ENCODE assay signal across 8 cellular contexts in genomic region chr2:63049291-63050185, GRCh38. TPM values are rescaled to one million over a fixed set of nuclear protein-coding genes. Genes with fewer than 3 reads are reported as not detected.
DNase-seq lines count a peak whose midpoint lies in the region; ATAC-seq and TF ChIP-seq lines count a peak whose summit lies in the region.

No MANE protein-coding gene starts in this region.

- peak overlapping the region; percentile 87 to 96 (median 89) for H3K4me3 Mint-ChIP-seq in CD4-positive, CD25-positive, alpha-beta regulatory T cell
- H3K4me3 Mint-ChIP-seq in activated T-helper 1 cell treated with anti-CD3 and anti-CD28 coated beads, Interleukin-12 subunit alpha, Interleukin-12 subunit beta, Interleukin-2, Interleukin-4 antibody, amounts not matched to agents 30 ng/mL and 10 ng/mL and 1 ng/mL, durations not matched to agents 14 hours and 24 hours and 36 hours, result peak overlapping the region; percentile 85

- H3K9me3 Mint-ChIP-seq in CD4-positive, CD25-positive, alpha-beta regulatory T cell, result peaks cover 0 to 2% (median 0%) of the 10 kb centered on the region in 7 donors
- H3K9me3 Mint-ChIP-seq in activated T-helper 1 cell treated with anti-CD3 and anti-CD28 coated beads, Interleukin-12 subunit alpha, Interleukin-12 subunit beta, Interleukin-2, Interleukin-4 antibody, amounts not matched to agents 30 ng/mL and 10 ng/mL and 1 ng/mL, durations not matched to agents 14 hours and 24 hours and 36 hours, result no peaks in the 10 kb centered on the region

- H3K4me1 Mint-ChIP-seq in CD4-positive, CD25-positive, alpha-beta regulatory T cell, result peaks cover 0 to 61% (median 42%) of the 10 kb centered on the region in 4 donors
- H3K4me1 Mint-ChIP-seq in activated T-helper 1 cell treated with anti-CD3 and anti-CD28 coated beads, Interleukin-12 subunit alpha, Interleukin-12 subunit beta, Interleukin-2, Interleukin-4 antibody, amounts not matched to agents 30 ng/mL and 10 ng/mL and 1 ng/mL, durations not matched to agents 14 hours and 24 hours and 36 hours (ENCODE audit: low read depth), result peaks cover 28% of the 10 kb centered on the region

- peak in 1 of 3 donors; percentile 42 for DNase-seq in CD4-positive, CD25-positive, alpha-beta regulatory T cell
- DNase-seq in HL-60 (ENCODE audit: low read depth in 1 of 2, low spot score in 1 of 2) (no peak), iris pigment epithelial cell (ENCODE audit: low read depth) (peak; percentile 26), tibial artery (no peak), AML-193 (lab: John Stamatoyannopoulos, UW) (no peak), occipital lobe (lab: John Stamatoyannopoulos, UW) (no peak)
- DNase-seq in activated T-helper 1 cell treated with anti-CD3 and anti-CD28 coated beads, Interleukin-12 subunit alpha, Interleukin-12 subunit beta, Interleukin-2, Interleukin-4 antibody, amounts not matched to agents 30 ng/mL and 10 ng/mL and 1 ng/mL, durations not matched to agents 14 hours and 24 hours and 36 hours (ENCODE audit: low spot score), result no peak

- no peaks in the 10 kb centered on the region for H3K9me3 ChIP-seq in CD4-positive, CD25-positive, alpha-beta regulatory T cell (ENCODE audit: control insufficient read depth in 2 of 2, low read length in 2 of 2)
- peaks cover 0 to 10% (median 5%) of the 10 kb centered on the region in 3 donors for H3K9me3 ChIP-seq in tibial artery

- H3K27me3 Mint-ChIP-seq in CD4-positive, CD25-positive, alpha-beta regulatory T cell, result peaks cover 77% of the 10 kb centered on the region
- H3K27me3 Mint-ChIP-seq in activated T-helper 1 cell treated with anti-CD3 and anti-CD28 coated beads, Interleukin-12 subunit alpha, Interleukin-12 subunit beta, Interleukin-2, Interleukin-4 antibody, amounts not matched to agents 30 ng/mL and 10 ng/mL and 1 ng/mL, durations not matched to agents 14 hours and 24 hours and 36 hours (ENCODE audit: insufficient read depth), result peaks cover 74% of the 10 kb centered on the region

- peak overlapping the region; percentile 53 for H3K4me3 ChIP-seq in CD4-positive, CD25-positive, alpha-beta regulatory T cell (ENCODE audit: low read depth, low read length)
- H3K4me3 ChIP-seq in HL-60 (replicated peaks; ENCODE audit: insufficient read depth, low read length) (peak overlapping the region; percentile 89), tibial artery (peak overlapping the region; percentile 48 to 58)

- TF ChIP-seq CTCF in HL-60 (IDR thresholded peaks at IDR 0.05; ENCODE audit: insufficient read depth, low read length) (no peak), tibial artery (IDR thresholded peaks at IDR 0.05) (no peak)

- no peaks in the 10 kb centered on the region for H3K36me3 ChIP-seq in CD4-positive, CD25-positive, alpha-beta regulatory T cell (ENCODE audit: control insufficient read depth, insufficient read depth, low read length)
- peaks cover 12 to 19% (median 15%) of the 10 kb centered on the region in 3 donors for H3K36me3 ChIP-seq in tibial artery

- intact Hi-C loops in activated T-helper 1 cell treated with anti-CD3 and anti-CD28 coated beads, Interleukin-12 subunit alpha, Interleukin-12 subunit beta, Interleukin-2, Interleukin-4 antibody, amounts not matched to agents 30 ng/mL and 10 ng/mL and 1 ng/mL, durations not matched to agents 14 hours and 24 hours and 36 hours (cut with micrococcal nuclease), result loop anchor here (2.0 to 5.0 kb wide), 3 partner anchors 15 to 345 kb away; partner anchors contain the start of gene EHBP1
- intact Hi-C loops in tibial artery (cut with DNase I; ENCODE audit: low total_unique reads), result no loop called here

- ATAC-seq in CD4-positive, CD25-positive, alpha-beta regulatory T cell (ENCODE audit: low read depth in 2 of 2), result no peak
- ATAC-seq in HG03108 (IDR thresholded peaks at IDR 0.05; ENCODE audit: unreplicated experiment), result no peak

- no peak overlapping the region for H3K27ac ChIP-seq in CD4-positive, CD25-positive, alpha-beta regulatory T cell (ENCODE audit: insufficient read depth, low read length, poor library complexity, severe bottlenecking)
- H3K27ac ChIP-seq in HL-60 (replicated peaks) (no peak overlapping the region), tibial artery (no peak overlapping the region)

- H3K27me3 ChIP-seq in CD4-positive, CD25-positive, alpha-beta regulatory T cell (ENCODE audit: control insufficient read depth, insufficient read depth, low read length), result peaks cover 25% of the 10 kb centered on the region
- H3K27me3 ChIP-seq in HL-60 (ENCODE audit: insufficient read depth, poor library complexity, severe bottlenecking), result peaks cover 28% of the 10 kb centered on the region
- peaks cover 4 to 99% of the 10 kb centered on the region in 2 donors for H3K27me3 ChIP-seq in tibial artery

- peaks cover 64% of the 10 kb centered on the region for H3K4me1 ChIP-seq in CD4-positive, CD25-positive, alpha-beta regulatory T cell (ENCODE audit: control insufficient read depth, insufficient read depth, low read length, poor library complexity, severe bottlenecking)
- H3K4me1 ChIP-seq in tibial artery, result peaks cover 6 to 53% (median 40%) of the 10 kb centered on the region in 4 donors

- peak overlapping the region in 1 of 3 donors; percentile 69 for H3K27ac Mint-ChIP-seq in CD4-positive, CD25-positive, alpha-beta regulatory T cell
- peak overlapping the region; percentile 85 for H3K27ac Mint-ChIP-seq in activated T-helper 1 cell treated with anti-CD3 and anti-CD28 coated beads, Interleukin-12 subunit alpha, Interleukin-12 subunit beta, Interleukin-2, Interleukin-4 antibody, amounts not matched to agents 30 ng/mL and 10 ng/mL and 1 ng/mL, durations not matched to agents 14 hours and 24 hours and 36 hours

- peaks cover 11% of the 10 kb centered on the region for H3K36me3 Mint-ChIP-seq in CD4-positive, CD25-positive, alpha-beta regulatory T cell
- peaks cover 3% of the 10 kb centered on the region for H3K36me3 Mint-ChIP-seq in activated T-helper 1 cell treated with anti-CD3 and anti-CD28 coated beads, Interleukin-12 subunit alpha, Interleukin-12 subunit beta, Interleukin-2, Interleukin-4 antibody, amounts not matched to agents 30 ng/mL and 10 ng/mL and 1 ng/mL, durations not matched to agents 14 hours and 24 hours and 36 hours (ENCODE audit: low read depth)

RNA-seq across cellular contexts. Expression of gene OTX1, which starts 1.1 kb away (rescaled TPM):
- not detected for total RNA-seq in CD4-positive, CD25-positive, alpha-beta regulatory T cell
- polyA plus RNA-seq in CD4-positive, CD25-positive, alpha-beta regulatory T cell, result not detected
- 0.31 TPM in 1 of 2 replicates, not detected in the other for total RNA-seq in activated T-helper 1 cell treated with anti-CD3 and anti-CD28 coated beads, Interleukin-12 subunit alpha, Interleukin-12 subunit beta, Interleukin-2, Interleukin-4 antibody, amounts not matched to agents 30 ng/mL and 10 ng/mL and 1 ng/mL, durations not matched to agents 14 hours and 24 hours and 36 hours
- 2.5 TPM for total RNA-seq in occipital lobe
